In genomic region chr3:149713730-149714654, GRCh38 we compare ENCODE assay signal across 1 cellular context.
A peak's percentile ranks its signal among the peaks of the same experiment; 100 is the strongest.
TF ChIP-seq lines count a peak whose summit lies in the region.

No MANE protein-coding gene starts in this region.

TF ChIP-seq in HepG2, 621 proteins besides CTCF, POLR2A, EP300 and RAD21 (continued from another document):
- TF ChIP-seq ZNF407 (CRISPR knock-in tag; IDR thresholded peaks at IDR 0.05; ENCODE audit: not compliant biosample characterization), result no peak
- no peak for TF ChIP-seq NR2F6 (IDR thresholded peaks at IDR 0.05)
- TF ChIP-seq NR2F6 (CRISPR knock-in tag; IDR thresholded peaks at IDR 0.05), result peak; percentile 83
- TF ChIP-seq SMC3 (IDR thresholded peaks at IDR 0.05; ENCODE audit: low read length), result no peak
- TF ChIP-seq ASH2L (IDR thresholded peaks at IDR 0.05; ENCODE audit: insufficient read length, low read depth, low read length), result no peak
- TF ChIP-seq EEA1 (CRISPR knock-in tag; IDR thresholded peaks at IDR 0.05; ENCODE audit: borderline replicate concordance), result no peak
- TF ChIP-seq PAXIP1 (CRISPR knock-in tag; conservative IDR thresholded peaks at IDR 0.05), result peak; percentile 70
- TF ChIP-seq GPN1 (CRISPR knock-in tag; IDR thresholded peaks at IDR 0.05; ENCODE audit: borderline replicate concordance), result no peak
- no peak for TF ChIP-seq ZNF446 (CRISPR knock-in tag; IDR thresholded peaks at IDR 0.05)
- TF ChIP-seq ZNF205 (CRISPR knock-in tag; IDR thresholded peaks at IDR 0.05), result peak; percentile 36; the same call in 1 of the 2 replicates
- no peak for TF ChIP-seq FOXJ3 (CRISPR knock-in tag; IDR thresholded peaks at IDR 0.05; ENCODE audit: borderline replicate concordance)
- peak; percentile 80; the same call in 1 of the 2 replicates for TF ChIP-seq ZFP41 (CRISPR knock-in tag; IDR thresholded peaks at IDR 0.05; ENCODE audit: borderline replicate concordance)
- TF ChIP-seq SYNCRIP (IDR thresholded peaks at IDR 0.05; ENCODE audit: insufficient read depth, low read depth, low read length), result no peak
- 0 out of 2 replicates have a peak, but pooled peaks have one; percentile 60 for TF ChIP-seq SAFB2 (CRISPR knock-in tag; IDR thresholded peaks at IDR 0.05; ENCODE audit: borderline replicate concordance, low read depth)
- 0 out of 2 replicates have a peak, but pooled peaks have one; percentile 39 for TF ChIP-seq RBFOX2 (IDR thresholded peaks at IDR 0.05; ENCODE audit: low read depth, low read length)
- TF ChIP-seq POGK (CRISPR knock-in tag; conservative IDR thresholded peaks at IDR 0.05), result peak; percentile 49; the same call in 1 of the 2 replicates
- 0 out of 2 replicates have a peak, but pooled peaks have one; percentile 31 for TF ChIP-seq ZNF570 (CRISPR knock-in tag; IDR thresholded peaks at IDR 0.05; ENCODE audit: borderline replicate concordance)
- peak; percentile 87 for TF ChIP-seq ZMYM3 (CRISPR knock-in tag; IDR thresholded peaks at IDR 0.05)
- 0 out of 2 replicates have a peak, but pooled peaks have one; percentile 44 for TF ChIP-seq SP4 (CRISPR knock-in tag; IDR thresholded peaks at IDR 0.05)
- TF ChIP-seq AGO1 (IDR thresholded peaks at IDR 0.05; ENCODE audit: low read depth, low read length, poor library complexity, severe bottlenecking), result no peak
- TF ChIP-seq, protein P1, sequence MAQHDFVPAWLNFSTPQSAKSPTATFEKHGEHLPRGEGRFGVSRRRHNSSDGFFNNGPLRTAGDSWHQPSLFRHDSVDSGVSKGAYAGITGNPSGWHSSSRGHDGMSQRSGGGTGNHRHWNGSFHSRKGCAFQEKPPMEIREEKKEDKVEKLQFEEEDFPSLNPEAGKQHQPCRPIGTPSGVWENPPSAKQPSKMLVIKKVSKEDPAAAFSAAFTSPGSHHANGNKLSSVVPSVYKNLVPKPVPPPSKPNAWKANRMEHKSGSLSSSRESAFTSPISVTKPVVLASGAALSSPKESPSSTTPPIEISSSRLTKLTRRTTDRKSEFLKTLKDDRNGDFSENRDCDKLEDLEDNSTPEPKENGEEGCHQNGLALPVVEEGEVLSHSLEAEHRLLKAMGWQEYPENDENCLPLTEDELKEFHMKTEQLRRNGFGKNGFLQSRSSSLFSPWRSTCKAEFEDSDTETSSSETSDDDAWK (CRISPR knock-in tag; IDR thresholded peaks at IDR 0.05), result no peak
- TF ChIP-seq ZNF224 (CRISPR knock-in tag; IDR thresholded peaks at IDR 0.05), result peak; percentile 51; the same call in 1 of the 2 replicates
- no peak for TF ChIP-seq ZNF878 (CRISPR knock-in tag; IDR thresholded peaks at IDR 0.05)
- 0 out of 2 replicates have a peak, but pooled peaks have one; percentile 14 for TF ChIP-seq BCL6 (CRISPR knock-in tag; IDR thresholded peaks at IDR 0.05)
- TF ChIP-seq GATAD2A (CRISPR knock-in tag; IDR thresholded peaks at IDR 0.05), result peak; percentile 56; the same call in 1 of the 2 replicates
- TF ChIP-seq, protein P2, sequence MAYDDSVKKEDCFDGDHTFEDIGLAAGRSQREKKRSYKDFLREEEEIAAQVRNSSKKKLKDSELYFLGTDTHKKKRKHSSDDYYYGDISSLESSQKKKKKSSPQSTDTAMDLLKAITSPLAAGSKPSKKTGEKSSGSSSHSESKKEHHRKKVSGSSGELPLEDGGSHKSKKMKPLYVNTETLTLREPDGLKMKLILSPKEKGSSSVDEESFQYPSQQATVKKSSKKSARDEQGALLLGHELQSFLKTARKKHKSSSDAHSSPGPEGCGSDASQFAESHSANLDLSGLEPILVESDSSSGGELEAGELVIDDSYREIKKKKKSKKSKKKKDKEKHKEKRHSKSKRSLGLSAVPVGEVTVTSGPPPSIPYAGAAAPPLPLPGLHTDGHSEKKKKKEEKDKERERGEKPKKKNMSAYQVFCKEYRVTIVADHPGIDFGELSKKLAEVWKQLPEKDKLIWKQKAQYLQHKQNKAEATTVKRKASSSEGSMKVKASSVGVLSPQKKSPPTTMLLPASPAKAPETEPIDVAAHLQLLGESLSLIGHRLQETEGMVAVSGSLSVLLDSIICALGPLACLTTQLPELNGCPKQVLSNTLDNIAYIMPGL (CRISPR knock-in tag; IDR thresholded peaks at IDR 0.05; ENCODE audit: borderline replicate concordance in 1 of 2, low read depth in 1 of 2), result no peak; a peak in 2 of 4 replicates
- peak; percentile 11; the same call in 1 of the 2 replicates for TF ChIP-seq FOXA3 (CRISPR knock-in tag; IDR thresholded peaks at IDR 0.05)
- TF ChIP-seq SNAI1 (CRISPR knock-in tag; IDR thresholded peaks at IDR 0.05; ENCODE audit: borderline replicate concordance), result peak; percentile 52; the same call in 1 of the 2 replicates
- TF ChIP-seq ETV6 (CRISPR knock-in tag; conservative IDR thresholded peaks at IDR 0.05), result 0 out of 2 replicates have a peak, but pooled peaks have one; percentile 37
- 0 out of 2 replicates have a peak, but pooled peaks have one; percentile 18 for TF ChIP-seq HOMEZ (CRISPR knock-in tag; IDR thresholded peaks at IDR 0.05; ENCODE audit: low read depth)
